Comparison of ENCODE assay signal across 11 cellular contexts in the genomic region with DNA sequence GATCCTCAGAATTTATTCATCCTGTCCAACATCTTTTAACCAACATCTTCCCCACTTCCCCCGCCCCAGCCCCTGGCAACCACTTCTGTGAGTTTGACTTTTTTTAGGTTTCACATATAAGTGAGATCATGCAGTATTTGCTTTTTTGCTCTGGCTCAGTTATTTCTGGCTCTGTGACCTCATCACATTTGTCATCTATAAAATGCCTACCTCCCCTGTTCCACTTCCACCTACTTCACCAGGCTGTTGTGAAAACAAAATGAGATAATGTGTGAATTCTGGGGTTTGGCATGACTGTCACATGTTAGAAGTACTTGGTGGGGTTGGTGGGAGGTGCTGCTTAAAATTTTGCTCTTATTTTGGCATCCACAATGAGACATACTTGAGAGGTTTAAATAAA. TPM values are rescaled to one million over a fixed set of nuclear protein-coding genes. Genes with fewer than 3 reads are reported as not detected.
A peak's percentile ranks its signal among the peaks of the same experiment; 100 is the strongest.
DNase-seq lines count a peak whose midpoint lies in the region; ATAC-seq, FAIRE-seq and TF ChIP-seq lines count a peak whose summit lies in the region.
"Had no signal": no experiment of that assay in that cellular context is flagged by ENCODE, and none has a peak within 500 bp of the region (broad histone marks: within the 10 kb centered on the region; RNA-seq: fewer than 3 reads in every experiment).

No MANE protein-coding gene starts in this region.

- no peak for TF ChIP-seq CTCF in pancreas (IDR thresholded peaks at IDR 0.05)

- FAIRE-seq in pancreas (lab: Jason Lieb, UNC): no peak
- FAIRE-seq: A204.1, small intestine had no signal

- H3K9me3 ChIP-seq in pancreas: no peaks in the 10 kb centered on the region
- H3K9me3 ChIP-seq: left ventricle myocardium inferior had no signal

- H3K36me3 ChIP-seq in pancreas: no peaks in the 10 kb centered on the region

- H3K27me3 ChIP-seq in pancreas: no peaks in the 10 kb centered on the region

- intact Hi-C loops in activated CD4-positive, alpha-beta T cell treated with anti-CD3 and anti-CD28 coated beads for 36 hours (cut with DNase I, micrococcal nuclease): loop anchor here (1.0 to 2.0 kb wide), 4 partner anchors 14 to 99 kb away; no protein-coding TSS in a partner anchor
- intact Hi-C loops in activated CD4-positive, alpha-beta T cell treated with anti-CD3 and anti-CD28 coated beads, Interleukin-2, amount 10 ng/mL, durations not matched to agents 24 days and 14 days (cut with micrococcal nuclease): loop anchor here (1.0 to 2.0 kb wide), 2 partner anchors 14 to 27 kb away; no protein-coding TSS in a partner anchor
- intact Hi-C loops in pancreas (cut with DNase I): no loop called here

- no peaks in the 10 kb centered on the region for H3K36me3 Mint-ChIP-seq in activated CD4-positive, alpha-beta T cell treated with anti-CD3 and anti-CD28 coated beads for 36 hours (ENCODE audit: low read depth)
- H3K36me3 Mint-ChIP-seq in activated CD4-positive, alpha-beta T cell treated with anti-CD3 and anti-CD28 coated beads, Interleukin-2, amount 10 ng/mL, durations not matched to agents 24 days and 14 days (ENCODE audit: low read depth): no peaks in the 10 kb centered on the region
- no peaks in the 10 kb centered on the region for H3K36me3 Mint-ChIP-seq in activated T-cell treated with anti-CD3 and anti-CD28 coated beads, Interleukin-2, amount 50 U/mL, for 72 hours (ENCODE audit: insufficient read depth in 2 of 2)

- peaks cover 16% of the 10 kb centered on the region for H3K4me1 Mint-ChIP-seq in activated CD4-positive, alpha-beta T cell treated with anti-CD3 and anti-CD28 coated beads for 36 hours
- peaks cover 8% of the 10 kb centered on the region for H3K4me1 Mint-ChIP-seq in activated CD4-positive, alpha-beta T cell treated with anti-CD3 and anti-CD28 coated beads, Interleukin-2, amount 10 ng/mL, durations not matched to agents 24 days and 14 days
- peaks cover 16% of the 10 kb centered on the region for H3K4me1 Mint-ChIP-seq in activated T-cell treated with anti-CD3 and anti-CD28 coated beads, Interleukin-2, amount 50 U/mL, for 72 hours (ENCODE audit: low read depth)

- no peak overlapping the region for H3K4me3 Mint-ChIP-seq in activated CD4-positive, alpha-beta T cell treated with anti-CD3 and anti-CD28 coated beads for 36 hours
- no peak overlapping the region for H3K4me3 Mint-ChIP-seq in activated CD4-positive, alpha-beta T cell treated with anti-CD3 and anti-CD28 coated beads, Interleukin-2, amount 10 ng/mL, durations not matched to agents 24 days and 14 days
- no peak overlapping the region for H3K4me3 Mint-ChIP-seq in activated T-cell treated with anti-CD3 and anti-CD28 coated beads, Interleukin-2, amount 50 U/mL, for 72 hours

- CTCF ChIA-PET in activated CD4-positive, alpha-beta T cell treated with anti-CD3 and anti-CD28 coated beads for 36 hours (lab: Charles Lee): interaction anchor here (1.7 kb wide), 1 partner anchor 27 kb away, joined by 7 read pairs; no protein-coding TSS in a partner anchor

- peak; percentile 71 for ATAC-seq in activated CD4-positive, alpha-beta T cell treated with anti-CD3 and anti-CD28 coated beads for 36 hours
- ATAC-seq in activated T-cell treated with anti-CD3 and anti-CD28 coated beads, Interleukin-2, amount 50 U/mL, for 72 hours (replicated peaks in 1 of 2): peak; percentile 70 to 78
- ATAC-seq in pancreas: peak in 3 of 4 donors; percentile 18 to 52 (median 25)
- no peak for ATAC-seq in GM19467 (IDR thresholded peaks at IDR 0.05; ENCODE audit: unreplicated experiment)
- ATAC-seq in HG02970 (IDR thresholded peaks at IDR 0.05; ENCODE audit: low FRiP score, unreplicated experiment): no peak
- ATAC-seq in HG02571 (IDR thresholded peaks at IDR 0.05; ENCODE audit: unreplicated experiment): no peak

- H3K9me3 Mint-ChIP-seq in activated CD4-positive, alpha-beta T cell treated with anti-CD3 and anti-CD28 coated beads for 36 hours (ENCODE audit: low read depth): no peaks in the 10 kb centered on the region
- no peaks in the 10 kb centered on the region for H3K9me3 Mint-ChIP-seq in activated CD4-positive, alpha-beta T cell treated with anti-CD3 and anti-CD28 coated beads, Interleukin-2, amount 10 ng/mL, durations not matched to agents 24 days and 14 days
- H3K9me3 Mint-ChIP-seq in activated T-cell treated with anti-CD3 and anti-CD28 coated beads, Interleukin-2, amount 50 U/mL, for 72 hours: no peaks in the 10 kb centered on the region

- peak; percentile 58 for DNase-seq in activated CD4-positive, alpha-beta T cell treated with anti-CD3 and anti-CD28 coated beads for 36 hours
- no peak for DNase-seq in activated CD4-positive, alpha-beta T cell treated with anti-CD3 and anti-CD28 coated beads, Interleukin-2, amount 10 ng/mL, durations not matched to agents 24 days and 14 days
- DNase-seq in H4 (ENCODE audit: low spot score) (peak; percentile 43), pancreas (no peak)
- DNase-seq in activated T-cell treated with anti-CD3 and anti-CD28 coated beads, Interleukin-2, amount 50 U/mL, for 72 hours: peak; percentile 34 to 35
- DNase-seq: left ventricle myocardium inferior, small intestine had no signal

- no peaks in the 10 kb centered on the region for H3K27me3 Mint-ChIP-seq in activated CD4-positive, alpha-beta T cell treated with anti-CD3 and anti-CD28 coated beads for 36 hours
- peaks cover 2% of the 10 kb centered on the region for H3K27me3 Mint-ChIP-seq in activated CD4-positive, alpha-beta T cell treated with anti-CD3 and anti-CD28 coated beads, Interleukin-2, amount 10 ng/mL, durations not matched to agents 24 days and 14 days
- H3K27me3 Mint-ChIP-seq in activated T-cell treated with anti-CD3 and anti-CD28 coated beads, Interleukin-2, amount 50 U/mL, for 72 hours (ENCODE audit: low read depth): no peaks in the 10 kb centered on the region

- H3K27ac Mint-ChIP-seq in activated CD4-positive, alpha-beta T cell treated with anti-CD3 and anti-CD28 coated beads for 36 hours: no peak overlapping the region
- no peak overlapping the region for H3K27ac Mint-ChIP-seq in activated CD4-positive, alpha-beta T cell treated with anti-CD3 and anti-CD28 coated beads, Interleukin-2, amount 10 ng/mL, durations not matched to agents 24 days and 14 days
- no peak overlapping the region for H3K27ac Mint-ChIP-seq in activated T-cell treated with anti-CD3 and anti-CD28 coated beads, Interleukin-2, amount 50 U/mL, for 72 hours

- WGBS in pancreas, 2 donors: 90 to 100% methylated on average over 1 of the region's 1 CpG

- H3K4me3 ChIP-seq in pancreas: no peak overlapping the region
- H3K4me3 ChIP-seq: left ventricle myocardium inferior had no signal

- H3K27ac ChIP-seq in pancreas: no peak overlapping the region
- H3K27ac ChIP-seq: left ventricle myocardium inferior had no signal

- POLR2A ChIA-PET in activated CD4-positive, alpha-beta T cell treated with anti-CD3 and anti-CD28 coated beads for 36 hours (lab: Charles Lee): no interaction called here

- no peaks in the 10 kb centered on the region for H3K4me1 ChIP-seq in pancreas

RNA-seq across cellular contexts. Expression of a gene that starts 18.4 kb away (rescaled TPM):
- under 1 TPM; 0.82 to 0.84 TPM for total RNA-seq in activated CD4-positive, alpha-beta T cell treated with anti-CD3 and anti-CD28 coated beads for 36 hours
- total RNA-seq in activated CD4-positive, alpha-beta T cell treated with anti-CD3 and anti-CD28 coated beads, Interleukin-2, amount 10 ng/mL, durations not matched to agents 24 days and 14 days: 0.47 and 0.69 TPM in 2 replicates
- total RNA-seq in H4 (2014; rRNA removed; shearing (Covaris generic)): 3.3 and 4.0 TPM in 2 replicates
- total RNA-seq in activated T-cell treated with anti-CD3 and anti-CD28 coated beads, Interleukin-2, amount 50 U/mL, for 72 hours: 1 to 10 TPM; 1.2 to 1.5 TPM
- 1 to 10 TPM; 1.4 to 4.1 (median 2.4) TPM for total RNA-seq in pancreas
- 1 to 10 TPM; 1.3 to 3.1 TPM for polyA plus RNA-seq in pancreas

Comparison
In these comparisons a context has a peak if more than half of its experiments do, and no peak if none do; other contexts are left out.
1. DNase-seq: peak in activated CD4-positive, alpha-beta T cell treated with anti-CD3 and anti-CD28 coated beads for 36 hours (single experiment), H4 (single experiment) and activated T-cell treated with anti-CD3 and anti-CD28 coated beads, Interleukin-2, amount 50 U/mL, for 72 hours (2 of 2); none in activated CD4-positive, alpha-beta T cell treated with anti-CD3 and anti-CD28 coated beads, Interleukin-2, amount 10 ng/mL, durations not matched to agents 24 days and 14 days (single experiment) and pancreas (0 of 6).
2. ATAC-seq: peak in activated CD4-positive, alpha-beta T cell treated with anti-CD3 and anti-CD28 coated beads for 36 hours (single experiment), activated T-cell treated with anti-CD3 and anti-CD28 coated beads, Interleukin-2, amount 50 U/mL, for 72 hours (2 of 2) and pancreas (3 of 4); none in GM19467 (single experiment), HG02970 (single experiment) and HG02571 (single experiment).
3. intact Hi-C loops: an anchor here in activated CD4-positive, alpha-beta T cell treated with anti-CD3 and anti-CD28 coated beads for 36 hours (1.0 to 2.0 kb wide) and activated CD4-positive, alpha-beta T cell treated with anti-CD3 and anti-CD28 coated beads, Interleukin-2, amount 10 ng/mL, durations not matched to agents 24 days and 14 days (1.0 to 2.0 kb wide); none called in pancreas.